In the genomic region with DNA sequence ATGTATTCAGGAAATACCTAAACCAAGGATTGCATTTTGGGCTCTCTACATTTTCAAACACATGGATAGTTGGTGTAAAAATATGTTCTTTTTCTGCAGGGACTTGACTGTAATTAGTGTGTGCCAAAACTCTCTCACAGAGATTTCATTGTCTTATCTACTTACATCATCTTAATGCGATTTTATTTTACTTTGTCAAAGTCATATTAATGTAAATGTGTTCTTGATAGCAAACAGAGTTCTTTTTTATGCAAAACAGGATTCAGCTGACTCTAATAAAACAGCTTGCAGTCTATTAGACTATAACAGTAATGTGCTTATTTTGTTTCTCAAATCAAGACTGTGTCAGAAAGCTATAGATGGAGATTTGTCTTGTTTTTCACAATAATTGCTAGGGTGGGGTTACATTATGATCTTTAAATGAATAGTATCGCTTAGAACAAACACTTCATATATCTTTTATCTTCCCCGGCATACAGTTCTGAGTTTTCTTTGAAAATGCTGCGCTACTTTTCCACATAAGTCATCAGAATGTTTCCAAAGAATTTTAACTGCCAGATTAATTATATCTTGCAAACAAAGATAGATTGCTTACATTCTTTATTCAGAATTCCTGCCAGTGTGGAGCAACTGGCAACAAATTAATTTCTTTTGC, we compare ENCODE assay signal across 11 cellular contexts.
DNase-seq lines count a peak whose midpoint lies in the region; ATAC-seq and TF ChIP-seq lines count a peak whose summit lies in the region.
"Had no signal": no experiment of that assay in that cellular context is flagged by ENCODE, and none has a peak within 500 bp of the region (broad histone marks: within the 10 kb centered on the region; RNA-seq: fewer than 3 reads in every experiment).

No MANE protein-coding gene starts in this region.

- no peaks in the 10 kb centered on the region for H3K27me3 ChIP-seq in CD4-positive, CD25-positive, alpha-beta regulatory T cell (ENCODE audit: control insufficient read depth, insufficient read depth, low read length)
- H3K27me3 ChIP-seq in endocrine pancreas (ENCODE audit: control insufficient read depth, insufficient read depth, low read length) (no peaks in the 10 kb centered on the region), parathyroid adenoma (ENCODE audit: control insufficient read depth, insufficient read depth, low read length) (no peaks in the 10 kb centered on the region)

- H2AFZ ChIP-seq in parathyroid adenoma, result no peak overlapping the region

- H3K4me1 ChIP-seq in CD4-positive, CD25-positive, alpha-beta regulatory T cell (ENCODE audit: control insufficient read depth, insufficient read depth, low read length, poor library complexity, severe bottlenecking), result peaks cover 21% of the 10 kb centered on the region
- H3K4me1 ChIP-seq in endocrine pancreas (ENCODE audit: control insufficient read depth, insufficient read depth, low read length) (peaks cover 35% of the 10 kb centered on the region), parathyroid adenoma (peaks cover 19% of the 10 kb centered on the region)

- H3K9ac ChIP-seq in endocrine pancreas (ENCODE audit: control insufficient read depth, insufficient read depth, low read length), result no peak overlapping the region
- no peak overlapping the region for H3K9ac ChIP-seq in parathyroid adenoma

- H3K4me1 Mint-ChIP-seq in CD4-positive, CD25-positive, alpha-beta regulatory T cell, result peaks cover 10 to 26% (median 20%) of the 10 kb centered on the region in 4 donors
- H3K4me1 Mint-ChIP-seq in immature natural killer cell, result no peaks in the 10 kb centered on the region

- no peak overlapping the region for H3K27ac ChIP-seq in CD4-positive, CD25-positive, alpha-beta regulatory T cell (ENCODE audit: insufficient read depth, low read length, poor library complexity, severe bottlenecking)
- peak overlapping the region; percentile 5 for H3K27ac ChIP-seq in parathyroid adenoma

- no peaks in the 10 kb centered on the region for H3K27me3 Mint-ChIP-seq in CD4-positive, CD25-positive, alpha-beta regulatory T cell
- peaks cover 0 to 2% (median 2%) of the 10 kb centered on the region in 3 donors for H3K27me3 Mint-ChIP-seq in immature natural killer cell (ENCODE audit: low read depth in 3 of 3)

- H3K4me3 ChIP-seq in CD4-positive, CD25-positive, alpha-beta regulatory T cell (ENCODE audit: low read depth, low read length), result peak overlapping the region; percentile 58
- H3K4me3 ChIP-seq in endocrine pancreas (ENCODE audit: control insufficient read depth, insufficient read depth, low read length) (peak overlapping the region; percentile 7), parathyroid adenoma (ENCODE audit: low read depth, low read length) (peak overlapping the region; percentile 3)
- H3K4me3 ChIP-seq: left ventricle myocardium inferior had no signal

- H3K36me3 ChIP-seq in CD4-positive, CD25-positive, alpha-beta regulatory T cell (ENCODE audit: control insufficient read depth, insufficient read depth, low read length), result no peaks in the 10 kb centered on the region
- H3K36me3 ChIP-seq in endocrine pancreas (ENCODE audit: control insufficient read depth, insufficient read depth, low read length), result no peaks in the 10 kb centered on the region
- H3K36me3 ChIP-seq in parathyroid adenoma (ENCODE audit: control insufficient read depth, insufficient read depth, low read length), result no peaks in the 10 kb centered on the region
- H3K36me3 ChIP-seq: left ventricle myocardium inferior had no signal

- no peak for TF ChIP-seq CTCF in parathyroid adenoma (IDR thresholded peaks at IDR 0.05)

- H3K4me3 Mint-ChIP-seq in CD4-positive, CD25-positive, alpha-beta regulatory T cell, result peak overlapping the region in 3 of 4 donors; percentile 3 to 14 (median 10)
- no peak overlapping the region for H3K4me3 Mint-ChIP-seq in immature natural killer cell
- H3K4me3 Mint-ChIP-seq: CD8-positive, alpha-beta T cell had no signal

- no peaks in the 10 kb centered on the region for H3K36me3 Mint-ChIP-seq in CD4-positive, CD25-positive, alpha-beta regulatory T cell
- H3K36me3 Mint-ChIP-seq in immature natural killer cell, result no peaks in the 10 kb centered on the region
- H3K36me3 Mint-ChIP-seq: CD8-positive, alpha-beta T cell had no signal

- H3K27ac Mint-ChIP-seq in CD4-positive, CD25-positive, alpha-beta regulatory T cell, result peak overlapping the region; percentile 0 to 54 (median 33)
- no peak overlapping the region for H3K27ac Mint-ChIP-seq in immature natural killer cell
- H3K27ac Mint-ChIP-seq: CD8-positive, alpha-beta T cell had no signal

- no peaks in the 10 kb centered on the region for H3K79me2 ChIP-seq in parathyroid adenoma

- H3K9me3 Mint-ChIP-seq in CD4-positive, CD25-positive, alpha-beta regulatory T cell, result no peaks in the 10 kb centered on the region
- peaks cover 0 to 2% (median 0%) of the 10 kb centered on the region in 6 donors for H3K9me3 Mint-ChIP-seq in immature natural killer cell
- H3K9me3 Mint-ChIP-seq: CD8-positive, alpha-beta T cell had no signal

- DNase-seq in CD4-positive, CD25-positive, alpha-beta regulatory T cell, result peak in 1 of 3 donors; percentile 49
- DNase-seq in NCI-H748 treated with DMSO at 0.1 percent for 48 hours (lab: John Stamatoyannopoulos, UW) (peak; percentile 47), midbrain (lab: John Stamatoyannopoulos, UW) (no peak), immature natural killer cell (no peak)
- no peak for DNase-seq in stimulated activated CD4-positive, alpha-beta T cell treated with anti-CD3 and anti-CD28 coated beads, Interleukin-15, amount 100 ng/mL, for 24 hours
- DNase-seq: CD8-positive, alpha-beta T cell; left ventricle myocardium inferior; stimulated activated CD4-positive, alpha-beta T cell treated with anti-CD3 and anti-CD28 coated beads, Interleukin-4, amount 100 ng/mL, for 4 hours had no signal

- peak overlapping the region; percentile 55 for H3K4me2 ChIP-seq in parathyroid adenoma (ENCODE audit: low read length)

- no peaks in the 10 kb centered on the region for H3K9me3 ChIP-seq in CD4-positive, CD25-positive, alpha-beta regulatory T cell (ENCODE audit: control insufficient read depth in 2 of 2, low read length in 2 of 2)
- H3K9me3 ChIP-seq in endocrine pancreas (ENCODE audit: control insufficient read depth, low read length) (no peaks in the 10 kb centered on the region), parathyroid adenoma (ENCODE audit: control insufficient read depth, low read length) (no peaks in the 10 kb centered on the region)

- ATAC-seq in CD4-positive, CD25-positive, alpha-beta regulatory T cell (ENCODE audit: low read depth in 2 of 2), result no peak
- ATAC-seq in HG03175 (IDR thresholded peaks at IDR 0.05; ENCODE audit: unreplicated experiment), result no peak
- ATAC-seq: CD8-positive, alpha-beta T cell had no signal

Comparison
In these comparisons a context has a peak if more than half of its experiments do, and no peak if none do; other contexts are left out.
1. H3K4me3 ChIP-seq: peak in every context shown above with its lines; median percentile 58 in CD4-positive, CD25-positive, alpha-beta regulatory T cell; 7 in endocrine pancreas; 3 in parathyroid adenoma.
2. H3K27ac Mint-ChIP-seq: peak in CD4-positive, CD25-positive, alpha-beta regulatory T cell (3 of 3); none in immature natural killer cell (0 of 6).
3. H3K4me3 Mint-ChIP-seq: peak in CD4-positive, CD25-positive, alpha-beta regulatory T cell (3 of 4); none in immature natural killer cell (0 of 5).